Comparison of ENCODE assay signal across 17 cellular contexts in the genomic region with DNA sequence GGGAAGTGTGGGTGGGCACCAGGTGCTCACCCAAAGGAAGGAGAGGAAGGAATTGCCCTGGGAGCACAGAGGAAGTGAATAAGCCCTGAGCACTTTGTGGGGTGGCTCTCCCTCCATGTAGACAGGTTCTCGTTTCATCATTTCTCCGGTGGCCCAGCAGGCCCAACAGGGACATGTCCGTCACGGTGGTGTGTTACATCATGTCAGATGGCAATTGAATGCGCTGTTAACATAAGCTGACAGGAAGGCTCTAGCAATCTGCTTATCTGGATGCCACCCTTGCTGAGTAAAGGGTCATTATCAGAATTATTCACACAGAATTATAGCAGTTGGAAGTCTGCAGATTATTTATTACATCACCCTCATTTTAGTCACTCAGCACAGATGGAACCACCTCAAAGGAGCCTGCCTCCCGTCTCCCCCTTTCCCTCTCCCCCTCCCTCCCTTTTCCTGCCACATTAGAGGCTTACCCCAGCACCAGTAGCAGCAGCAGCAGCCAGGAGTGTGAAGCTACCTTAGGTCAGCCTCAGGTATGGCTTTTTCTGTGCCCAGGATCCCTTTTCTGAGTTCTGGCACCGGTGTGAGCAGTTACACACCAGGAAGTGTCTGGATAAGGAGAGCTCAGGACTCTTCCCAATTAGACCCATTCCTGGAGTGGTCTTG.
DNase-seq lines count a peak whose midpoint lies in the region; ATAC-seq and TF ChIP-seq lines count a peak whose summit lies in the region.
"Had no signal": no experiment of that assay in that cellular context is flagged by ENCODE, and none has a peak within 500 bp of the region (broad histone marks: within the 10 kb centered on the region; RNA-seq: fewer than 3 reads in every experiment).

No MANE protein-coding gene starts in this region.

- H3K9me3 Mint-ChIP-seq in CD8-positive, alpha-beta T cell, result no peaks in the 10 kb centered on the region
- no peaks in the 10 kb centered on the region for H3K9me3 Mint-ChIP-seq in naive thymus-derived CD8-positive, alpha-beta T cell
- H3K9me3 Mint-ChIP-seq: activated T-helper 2 cell treated with anti-CD3 and anti-CD28 coated beads, Interferon-gamma antibody, Interleukin-2, Interleukin-4, amounts not matched to agents 10 μg/mL and 5 μg/mL and 100 μg/mL, durations not matched to agents 14 hours and 24 hours and 36 hours; HFFc6; nephron progenitor cell had no signal

- H3F3A ChIP-seq in Loucy (ENCODE audit: low read depth), result no peaks in the 10 kb centered on the region

- peaks cover 50% of the 10 kb centered on the region for H3K4me1 ChIP-seq in CD8-positive, alpha-beta T cell (ENCODE audit: insufficient read depth, low read length)
- peaks cover 57% of the 10 kb centered on the region for H3K4me1 ChIP-seq in Loucy (ENCODE audit: insufficient read depth, low read length, poor library complexity, severe bottlenecking)
- no peaks in the 10 kb centered on the region for H3K4me1 ChIP-seq in mesendoderm (ENCODE audit: control insufficient read depth, low read depth, low read length)

- no peak overlapping the region for H3K27ac ChIP-seq in CD8-positive, alpha-beta T cell (ENCODE audit: low read depth, low read length)
- peak overlapping the region; percentile 70 for H3K27ac ChIP-seq in WERI-Rb-1
- no peak overlapping the region for H3K27ac ChIP-seq in mesendoderm (ENCODE audit: low read depth, low read length)
- H3K27ac ChIP-seq: adrenal gland had no signal

- peak overlapping the region; percentile 36 for H3K9ac ChIP-seq in Loucy (ENCODE audit: low read depth, low read length, poor library complexity, severe bottlenecking)
- no peak overlapping the region for H3K9ac ChIP-seq in mesendoderm (ENCODE audit: low read length)

- H3K4me2 ChIP-seq in Loucy (ENCODE audit: low read depth, low read length, poor library complexity, severe bottlenecking) (peak overlapping the region; percentile 61), mesendoderm (ENCODE audit: low read length) (no peak overlapping the region)

- H3K36me3 ChIP-seq in CD8-positive, alpha-beta T cell (ENCODE audit: insufficient read depth, low read length), result no peaks in the 10 kb centered on the region
- H3K36me3 ChIP-seq in Loucy (ENCODE audit: insufficient read depth, low read length) (no peaks in the 10 kb centered on the region), WERI-Rb-1 (no peaks in the 10 kb centered on the region), mesendoderm (ENCODE audit: control insufficient read depth, insufficient read depth, low read length) (no peaks in the 10 kb centered on the region)
- H3K36me3 ChIP-seq: adrenal gland had no signal

- H3K27ac Mint-ChIP-seq in CD8-positive, alpha-beta T cell, result no peak overlapping the region
- H3K27ac Mint-ChIP-seq in naive thymus-derived CD8-positive, alpha-beta T cell, result peak overlapping the region in 6 of 10 donors; percentile 7 to 77 (median 66)
- H3K27ac Mint-ChIP-seq: activated T-helper 2 cell treated with anti-CD3 and anti-CD28 coated beads, Interferon-gamma antibody, Interleukin-2, Interleukin-4, amounts not matched to agents 10 μg/mL and 5 μg/mL and 100 μg/mL, durations not matched to agents 14 hours and 24 hours and 36 hours; HFFc6; nephron progenitor cell had no signal

- H2BK15ac ChIP-seq in mesendoderm (replicated peaks; ENCODE audit: low read depth), result no peak overlapping the region

- H3K4me3 Mint-ChIP-seq in CD8-positive, alpha-beta T cell, result no peak overlapping the region
- H3K4me3 Mint-ChIP-seq in naive thymus-derived CD8-positive, alpha-beta T cell, result peak overlapping the region in 7 of 10 donors; percentile 15 to 57 (median 32)
- H3K4me3 Mint-ChIP-seq: HFFc6, nephron progenitor cell had no signal

- intact Hi-C loops in CD8-positive, alpha-beta T cell (cut with DNase I, micrococcal nuclease), result loop anchor here in 1 of 2 experiments (5.0 kb wide), 2 partner anchors 167 to 237 kb away; no protein-coding TSS in a partner anchor

- TF ChIP-seq CTCF in CD8-positive, alpha-beta T cell (IDR thresholded peaks at IDR 0.05), result no peak
- TF ChIP-seq CTCF in Loucy (conservative IDR thresholded peaks at IDR 0.05; ENCODE audit: low read length), result no peak
- no peak for TF ChIP-seq CTCF in WERI-Rb-1 (IDR thresholded peaks at IDR 0.05; ENCODE audit: low read depth, low read length)

- CTCF ChIA-PET in CD8-positive, alpha-beta T cell (lab: Charles Lee), result interaction anchor here (0.8 to 8.9 kb wide), 5 partner anchors 9 to 238 kb away, joined by 3 to 467 read pairs (median 5); no protein-coding TSS in a partner anchor

- H3K79me1 ChIP-seq in mesendoderm (ENCODE audit: low read length), result no peaks in the 10 kb centered on the region

- H3K36me3 Mint-ChIP-seq in CD8-positive, alpha-beta T cell, result no peaks in the 10 kb centered on the region
- H3K36me3 Mint-ChIP-seq in naive thymus-derived CD8-positive, alpha-beta T cell, result no peaks in the 10 kb centered on the region

- H3K23ac ChIP-seq in mesendoderm (ENCODE audit: low read length), result no peak overlapping the region

- no peak overlapping the region for H3K56ac ChIP-seq in mesendoderm (ENCODE audit: low read length)

- H2AK5ac ChIP-seq in mesendoderm (ENCODE audit: low read length), result no peak overlapping the region

- no peak overlapping the region for H4K5ac ChIP-seq in mesendoderm (ENCODE audit: low read length)

- no peak overlapping the region for H3K18ac ChIP-seq in mesendoderm (ENCODE audit: low read length)

- H3K4me3 ChIP-seq in CD8-positive, alpha-beta T cell (ENCODE audit: low read depth, low read length), result no peak overlapping the region
- H3K4me3 ChIP-seq in Loucy (ENCODE audit: low read length, poor library complexity, severe bottlenecking) (peak overlapping the region; percentile 37), WERI-Rb-1 (ENCODE audit: low read depth, low read length) (no peak overlapping the region), mesendoderm (ENCODE audit: low read length) (no peak overlapping the region)
- H3K4me3 ChIP-seq: adrenal gland had no signal

- no peak overlapping the region for H4K8ac ChIP-seq in mesendoderm (ENCODE audit: low read depth, low read length)

- no peak overlapping the region for H3K4ac ChIP-seq in mesendoderm (ENCODE audit: low read depth, low read length)

- no peak overlapping the region for H2BK5ac ChIP-seq in mesendoderm (ENCODE audit: low read length)

- H3K79me2 ChIP-seq in Loucy (ENCODE audit: insufficient read depth, low read length) (no peaks in the 10 kb centered on the region), mesendoderm (ENCODE audit: control insufficient read depth, insufficient read depth, low read length) (no peaks in the 10 kb centered on the region)

- no peaks in the 10 kb centered on the region for H3K9me2 ChIP-seq in Loucy (replicated peaks; ENCODE audit: low read depth, low read length)

- H2AFZ ChIP-seq in Loucy (ENCODE audit: low read length), result peak overlapping the region; percentile 45

- WGBS in mesendoderm (ENCODE audit: extremely low coverage, insufficient coverage, low lambda C conversion rate), result no CpG with 5 or more reads among the region's 7 CpGs

- POLR2A ChIA-PET in CD8-positive, alpha-beta T cell (lab: Charles Lee), result interaction anchor here (1.4 kb wide), 1 partner anchor 48 kb away, joined by 4 read pairs; no protein-coding TSS in a partner anchor
- POLR2A ChIA-PET in naive thymus-derived CD8-positive, alpha-beta T cell (lab: Charles Lee), result interaction anchor here (0.6 kb wide), 1 partner anchor 71 kb away, joined by 3 read pairs; no protein-coding TSS in a partner anchor

- ATAC-seq in CD8-positive, alpha-beta T cell, result peak; percentile 47
- peak; percentile 70 to 75 for ATAC-seq in naive thymus-derived CD8-positive, alpha-beta T cell
- no peak for ATAC-seq in GM21390 (IDR thresholded peaks at IDR 0.05; ENCODE audit: unreplicated experiment)

- no peaks in the 10 kb centered on the region for H4K20me1 ChIP-seq in Loucy (ENCODE audit: insufficient read depth, low read length, poor library complexity, severe bottlenecking)

- no peaks in the 10 kb centered on the region for H3K9me3 ChIP-seq in CD8-positive, alpha-beta T cell (ENCODE audit: low read length)
- H3K9me3 ChIP-seq in Loucy (ENCODE audit: insufficient read depth, low read depth, low read length) (no peaks in the 10 kb centered on the region), WERI-Rb-1 (ENCODE audit: severe bottlenecking) (peaks cover 8% of the 10 kb centered on the region)
- H3K9me3 ChIP-seq: adrenal gland had no signal

- peak in 1 of 7 experiments; percentile 25 for DNase-seq in CD8-positive, alpha-beta T cell
- DNase-seq in WERI-Rb-1 (peak; percentile 92), NCI-H128 (lab: John Stamatoyannopoulos, UW; ENCODE audit: unreplicated experiment) (no peak), mesendoderm (no peak), germinal center (ENCODE audit: low spot score) (no peak)
- peak in 2 of 10 donors; percentile 26 to 30 for DNase-seq in naive thymus-derived CD8-positive, alpha-beta T cell
- DNase-seq: activated CD4-positive, CD25-positive, alpha-beta regulatory T cell; adrenal gland; DMS153; HFFc6; NCI-H1436; NCI-H2227 treated with DMSO at 0.1 percent for 48 hours; nephron progenitor cell; stimulated activated CD4-positive, alpha-beta T cell treated with anti-CD3 and anti-CD28 coated beads, Interleukin-12 subunit alpha, Interleukin-12 subunit beta, amount 100 ng/mL, for 4 hours had no signal

- no peaks in the 10 kb centered on the region for H3K27me3 ChIP-seq in CD8-positive, alpha-beta T cell (ENCODE audit: insufficient read depth, low read length)
- no peaks in the 10 kb centered on the region for H3K27me3 ChIP-seq in Loucy (ENCODE audit: insufficient read depth, low read length, poor library complexity, severe bottlenecking)
- H3K27me3 ChIP-seq in WERI-Rb-1 (ENCODE audit: insufficient read depth, low read depth, severe bottlenecking), result no peaks in the 10 kb centered on the region
- H3K27me3 ChIP-seq in mesendoderm (ENCODE audit: insufficient read depth, low read length, poor library complexity), result no peaks in the 10 kb centered on the region
- H3K27me3 ChIP-seq: adrenal gland had no signal

- peaks cover 38% of the 10 kb centered on the region for H3K4me1 Mint-ChIP-seq in CD8-positive, alpha-beta T cell (ENCODE audit: low read depth)
- H3K4me1 Mint-ChIP-seq in naive thymus-derived CD8-positive, alpha-beta T cell, result peaks cover 22 to 55% (median 46%) of the 10 kb centered on the region in 4 donors

- no peaks in the 10 kb centered on the region for H3K27me3 Mint-ChIP-seq in CD8-positive, alpha-beta T cell (ENCODE audit: low read depth)
- no peaks in the 10 kb centered on the region for H3K27me3 Mint-ChIP-seq in naive thymus-derived CD8-positive, alpha-beta T cell

- no peak overlapping the region for H2BK120ac ChIP-seq in mesendoderm (ENCODE audit: low read depth, low read length)
